8 cellular contexts compared by ENCODE assay signal in the genomic region with DNA sequence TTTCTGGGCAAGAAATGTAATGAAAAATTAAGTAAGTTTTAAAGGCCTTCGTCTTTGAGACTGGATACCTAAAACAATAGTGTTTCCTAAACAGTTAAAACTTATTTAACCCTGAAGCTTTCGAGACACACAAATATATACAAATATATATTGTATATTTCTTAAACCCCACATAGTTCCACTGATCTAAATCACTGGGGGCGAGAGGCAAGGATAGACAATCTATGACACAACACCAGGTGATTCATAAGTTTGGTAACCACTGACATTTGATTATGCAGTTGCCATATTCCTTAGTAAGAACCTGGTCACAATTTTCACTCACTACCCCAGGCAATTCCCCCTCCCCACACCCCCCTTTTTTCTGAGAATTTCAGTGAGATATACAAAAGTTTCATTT. TPM values are rescaled to one million over a fixed set of nuclear protein-coding genes. Genes with fewer than 3 reads are reported as not detected.
A peak's percentile ranks its signal among the peaks of the same experiment; 100 is the strongest.
DNase-seq lines count a peak whose midpoint lies in the region; ATAC-seq and TF ChIP-seq lines count a peak whose summit lies in the region.

No MANE protein-coding gene starts in this region.

- intact Hi-C loops in CD4-positive, alpha-beta memory T cell (cut with micrococcal nuclease), result no loop called here

- H3K27ac Mint-ChIP-seq in CD4-positive, alpha-beta memory T cell, result peak overlapping the region; percentile 85 to 96 (median 89)

- POLR2A ChIA-PET in CD4-positive, alpha-beta memory T cell (lab: Charles Lee; ENCODE audit: partially characterized antibody), result interaction anchor here (0.9 to 7.9 kb wide), 7 partner anchors 31 to 520 kb away, joined by 3 to 526 read pairs (median 5); a partner anchor contains a TSS

- H3K36me3 Mint-ChIP-seq in CD4-positive, alpha-beta memory T cell, result peaks cover 8 to 26% of the 10 kb centered on the region in 2 donors

- no CpG with 5 or more reads among the region's 3 CpGs for WGBS in mesendoderm (ENCODE audit: extremely low coverage, insufficient coverage, low lambda C conversion rate)

- H2BK5ac ChIP-seq in mesendoderm (ENCODE audit: low read length), result no peak overlapping the region

- H2BK15ac ChIP-seq in mesendoderm (replicated peaks; ENCODE audit: low read depth), result no peak overlapping the region

- H3K79me2 ChIP-seq in MM.1S (ENCODE audit: low read length) (peaks cover 54% of the 10 kb centered on the region), mesendoderm (ENCODE audit: control insufficient read depth, insufficient read depth, low read length) (peaks cover 35% of the 10 kb centered on the region)

- H3K4me1 Mint-ChIP-seq in CD4-positive, alpha-beta memory T cell, result peaks cover 41 to 57% (median 47%) of the 10 kb centered on the region in 4 donors

- in situ Hi-C loops in brain microvascular endothelial cell (cut with HindIII; ENCODE audit: low pct_ligation_motif_present, low sequenced_read_pairs), result no loop called here

- peak overlapping the region; percentile 84 to 93 (median 89) for H3K4me3 Mint-ChIP-seq in CD4-positive, alpha-beta memory T cell

- peaks cover 46% of the 10 kb centered on the region for H3K4me1 ChIP-seq in CD4-positive, alpha-beta memory T cell (ENCODE audit: insufficient read depth, low read length)
- peaks cover 19% of the 10 kb centered on the region for H3K4me1 ChIP-seq in MM.1S (ENCODE audit: low read length)
- H3K4me1 ChIP-seq in mesendoderm (ENCODE audit: control insufficient read depth, low read depth, low read length), result peaks cover 12% of the 10 kb centered on the region

- H3K56ac ChIP-seq in mesendoderm (ENCODE audit: low read length), result peak overlapping the region; percentile 95

- peak overlapping the region; percentile 69 for H3K27ac ChIP-seq in CD4-positive, alpha-beta memory T cell (ENCODE audit: low read depth, low read length)
- H3K27ac ChIP-seq in MM.1S (ENCODE audit: low read length) (peak overlapping the region; percentile 74; the same call in 1 of the 2 replicates), brain microvascular endothelial cell (no peak overlapping the region), mesendoderm (ENCODE audit: low read depth, low read length) (no peak overlapping the region)

- H3K9ac ChIP-seq in MM.1S (ENCODE audit: low read length), result peak overlapping the region; percentile 90
- peak overlapping the region; percentile 99 for H3K9ac ChIP-seq in mesendoderm (ENCODE audit: low read length)

- H3K4me2 ChIP-seq in MM.1S (ENCODE audit: low read depth, low read length) (peak overlapping the region; percentile 85), mesendoderm (ENCODE audit: low read length) (peak overlapping the region; percentile 69)

- no peak overlapping the region for H3K23ac ChIP-seq in mesendoderm (ENCODE audit: low read length)

- no peak overlapping the region for H4K5ac ChIP-seq in mesendoderm (ENCODE audit: low read length)

- peaks cover 5% of the 10 kb centered on the region for H3K79me1 ChIP-seq in mesendoderm (ENCODE audit: low read length)

- no peaks in the 10 kb centered on the region for H4K20me1 ChIP-seq in MM.1S (ENCODE audit: insufficient read depth, low read length)

- no peak overlapping the region for H3K18ac ChIP-seq in mesendoderm (ENCODE audit: low read length)

- H3K36me3 ChIP-seq in CD4-positive, alpha-beta memory T cell (ENCODE audit: insufficient read depth, low read length), result no peaks in the 10 kb centered on the region
- H3K36me3 ChIP-seq in MM.1S (replicated peaks; ENCODE audit: insufficient read depth, low read length) (no peaks in the 10 kb centered on the region), brain microvascular endothelial cell (replicated peaks) (no peaks in the 10 kb centered on the region), mesendoderm (ENCODE audit: control insufficient read depth, insufficient read depth, low read length) (no peaks in the 10 kb centered on the region)

- no peaks in the 10 kb centered on the region for H3K9me3 Mint-ChIP-seq in CD4-positive, alpha-beta memory T cell

- H3K9me2 ChIP-seq in MM.1S (replicated peaks; ENCODE audit: insufficient read depth, low read length), result no peaks in the 10 kb centered on the region

- ATAC-seq in GM18870 (IDR thresholded peaks at IDR 0.05; ENCODE audit: unreplicated experiment) (no peak), HG03097 (IDR thresholded peaks at IDR 0.05; ENCODE audit: low FRiP score, unreplicated experiment) (no peak)

- no peak overlapping the region for H3K4ac ChIP-seq in mesendoderm (ENCODE audit: low read depth, low read length)

- DNase-seq in CD4-positive, alpha-beta memory T cell, result peak in 3 of 5 donors; percentile 11 to 59 (median 21)
- peak; percentile 30 for DNase-seq in MM.1S
- DNase-seq in brain microvascular endothelial cell, result peak; percentile 39
- DNase-seq in mesendoderm, result peak; percentile 27
- no peak for DNase-seq in anterior cingulate cortex (lab: John Stamatoyannopoulos, UW)
- no peak for DNase-seq in NCI-H774 (lab: John Stamatoyannopoulos, UW)

- H2BK120ac ChIP-seq in mesendoderm (ENCODE audit: low read depth, low read length), result no peak overlapping the region

- H3K4me3 ChIP-seq in CD4-positive, alpha-beta memory T cell (ENCODE audit: low read length in 2 of 2), result peak overlapping the region; percentile 56 to 74
- H3K4me3 ChIP-seq in MM.1S (ENCODE audit: low read length) (peak overlapping the region; percentile 93), brain microvascular endothelial cell (ENCODE audit: low read depth, low read length) (peak overlapping the region; percentile 59), mesendoderm (ENCODE audit: low read length) (peak overlapping the region; percentile 99)

- no peak overlapping the region for H2AK5ac ChIP-seq in mesendoderm (ENCODE audit: low read length)

- CTCF ChIA-PET in CD4-positive, alpha-beta memory T cell (lab: Charles Lee; ENCODE audit: partially characterized antibody), result interaction anchor here (1.8 kb wide), 1 partner anchor 43 kb away, joined by 9 read pairs; a partner anchor contains a TSS

- H3F3A ChIP-seq in MM.1S (ENCODE audit: insufficient read depth, low read length), result peaks cover 19% of the 10 kb centered on the region

- TF ChIP-seq CTCF in MM.1S (IDR thresholded peaks at IDR 0.05; ENCODE audit: low read length) (no peak), brain microvascular endothelial cell (IDR thresholded peaks at IDR 0.05; ENCODE audit: low read depth, low read length, missing control alignments) (no peak)

- no peaks in the 10 kb centered on the region for H3K27me3 ChIP-seq in CD4-positive, alpha-beta memory T cell (ENCODE audit: insufficient read depth, low read length)
- H3K27me3 ChIP-seq in MM.1S (replicated peaks; ENCODE audit: insufficient read depth, low read length) (no peaks in the 10 kb centered on the region), brain microvascular endothelial cell (replicated peaks) (no peaks in the 10 kb centered on the region), mesendoderm (ENCODE audit: insufficient read depth, low read length, poor library complexity) (no peaks in the 10 kb centered on the region)

- no peaks in the 10 kb centered on the region for H3K27me3 Mint-ChIP-seq in CD4-positive, alpha-beta memory T cell

- no peaks in the 10 kb centered on the region for H3K9me3 ChIP-seq in CD4-positive, alpha-beta memory T cell (ENCODE audit: control insufficient read depth in 1 of 2, low read length in 2 of 2)
- no peaks in the 10 kb centered on the region for H3K9me3 ChIP-seq in MM.1S (replicated peaks; ENCODE audit: insufficient read depth, low read length)

- H2AFZ ChIP-seq in MM.1S (ENCODE audit: low read length), result no peak overlapping the region

- H4K8ac ChIP-seq in mesendoderm (ENCODE audit: low read depth, low read length), result no peak overlapping the region

RNA-seq across cellular contexts. Expression of a gene that starts 55.3 kb away (rescaled TPM):
- total RNA-seq in CD4-positive, alpha-beta memory T cell, result 10 to 100 TPM; 25.2 TPM
- 10 to 100 TPM; 25.2 to 31.4 TPM for polyA plus RNA-seq in CD4-positive, alpha-beta memory T cell
- polyA plus RNA-seq in mesendoderm (2013, experiment 1 of 2), result 6.0 TPM
- 6.8 TPM for polyA plus RNA-seq in mesendoderm (2013, experiment 2 of 2)

Comparison
In these comparisons a context has a peak if more than half of its experiments do, and no peak if none do; other contexts are left out.
1. DNase-seq: peak in CD4-positive, alpha-beta memory T cell (3 of 5), MM.1S (single experiment), brain microvascular endothelial cell (single experiment) and mesendoderm (single experiment); none in anterior cingulate cortex (0 of 58) and NCI-H774 (single experiment).
2. H3K27ac ChIP-seq: peak in CD4-positive, alpha-beta memory T cell (single experiment) and MM.1S (single experiment); none in brain microvascular endothelial cell (single experiment) and mesendoderm (single experiment).
3. Peak in every context shown above with its lines, with median percentiles within 50 percentile points of each other: H3K4me3 ChIP-seq.